In genomic region chr15:49064281-49064653, GRCh38 we compare ENCODE assay signal across 18 cellular contexts.
"Had no signal": no experiment of that assay in that cellular context is flagged by ENCODE, and none has a peak within 500 bp of the region (broad histone marks: within the 10 kb centered on the region; RNA-seq: fewer than 3 reads in every experiment).

No MANE protein-coding gene starts in this region.

- ATAC-seq: activated T-helper 17 cell treated with anti-CD3 and anti-CD28 coated beads, Interleukin-2, amount 50 U/mL, for 72 hours; esophagus mucosa; left lobe of liver had no signal

- DNase-seq: activated CD4-positive, alpha-beta T cell treated with anti-CD3 and anti-CD28 coated beads for 4 hours; activated naive CD4-positive, alpha-beta T cell treated with anti-CD3 and anti-CD28 coated beads, Interleukin-2, amount 50 U/mL, for 16 hours; adrenal gland; dorsolateral prefrontal cortex; ovary; sigmoid colon; spleen; stimulated activated CD4-positive, alpha-beta T cell treated with anti-CD3 and anti-CD28 coated beads, Interleukin-1b, Interleukin-23, amount 100 ng/mL, for 48 hours; stomach; T-helper 1 cell; testis; WERI-Rb-1 had no signal

- FAIRE-seq: keratinocyte had no signal

- H3K9me3 Mint-ChIP-seq: activated T-helper 17 cell treated with anti-CD3 and anti-CD28 coated beads, Interleukin-2, amount 50 U/mL, for 72 hours; endodermal cell had no signal

- H3K79me2 ChIP-seq: hepatocyte had no signal

- H2AFZ ChIP-seq: hepatocyte had no signal

- H3K4me1 ChIP-seq: sigmoid colon, stomach, testis had no signal

- H3K36me3 ChIP-seq: adrenal gland, ovary, sigmoid colon, spleen, stomach, WERI-Rb-1 had no signal

- H3K27ac ChIP-seq: adrenal gland, dorsolateral prefrontal cortex, hepatocyte, ovary, sigmoid colon, spleen, stomach, testis, WERI-Rb-1 had no signal

- H3K27ac Mint-ChIP-seq: activated T-helper 17 cell treated with anti-CD3 and anti-CD28 coated beads, Interleukin-2, amount 50 U/mL, for 72 hours; endodermal cell had no signal

- H3K4me3 ChIP-seq: adrenal gland, dorsolateral prefrontal cortex, hepatocyte, ovary, sigmoid colon, spleen, stomach, testis had no signal

- H3K27me3 ChIP-seq: adrenal gland, hepatocyte, ovary, sigmoid colon, testis had no signal

- H3K9me3 ChIP-seq: adrenal gland, ovary, sigmoid colon, spleen, stomach, testis had no signal

- H3K4me2 ChIP-seq: hepatocyte had no signal

- H3K4me1 Mint-ChIP-seq: activated T-helper 17 cell treated with anti-CD3 and anti-CD28 coated beads, Interleukin-2, amount 50 U/mL, for 72 hours had no signal

- H3K4me3 Mint-ChIP-seq: activated T-helper 17 cell treated with anti-CD3 and anti-CD28 coated beads, Interleukin-2, amount 50 U/mL, for 72 hours; endodermal cell had no signal
